ENCODE assay signal across 8 cellular contexts in the genomic region with DNA sequence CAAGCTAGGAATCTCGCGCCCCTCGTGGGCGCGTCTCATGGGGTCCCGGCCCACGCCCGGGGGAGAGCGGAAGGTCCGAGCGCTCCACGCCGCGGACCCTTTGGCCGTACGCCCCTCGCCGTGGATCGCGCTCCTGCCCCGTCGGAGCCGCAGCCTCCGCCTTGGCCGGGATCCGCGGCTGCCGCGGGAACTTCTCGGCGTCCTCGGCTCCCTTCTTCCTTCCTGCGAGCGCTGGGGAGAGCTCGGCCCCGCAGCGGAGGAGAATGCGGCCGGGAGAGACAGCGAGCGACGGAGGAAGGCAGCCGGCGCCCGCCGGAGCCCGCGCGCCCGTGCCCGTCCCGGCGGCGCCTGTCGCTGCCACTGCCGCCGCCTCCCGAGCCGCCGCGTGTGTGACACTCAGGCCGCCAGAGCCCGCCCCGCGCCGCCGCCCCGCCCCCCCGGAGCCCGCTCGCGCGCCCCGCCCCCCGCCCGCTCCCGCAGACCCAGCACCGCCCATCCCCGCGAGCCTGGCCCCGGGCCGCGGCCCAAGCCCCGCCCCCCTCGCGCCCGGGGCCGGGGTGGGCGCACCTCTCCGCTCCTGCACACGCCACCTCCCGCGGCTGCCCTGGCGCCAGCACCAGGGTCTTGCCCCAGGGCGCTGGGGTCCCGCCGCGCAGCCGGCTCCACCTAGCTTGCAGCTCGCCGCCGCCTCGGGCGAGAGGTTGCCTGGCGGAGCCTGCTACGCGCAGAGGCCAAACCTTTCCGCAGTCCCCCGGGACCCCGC. TPM values are rescaled to one million over a fixed set of nuclear protein-coding genes. Genes with fewer than 3 reads are reported as not detected.
DNase-seq lines count a peak whose midpoint lies in the region; ATAC-seq and TF ChIP-seq lines count a peak whose summit lies in the region.

A gene with protein sequence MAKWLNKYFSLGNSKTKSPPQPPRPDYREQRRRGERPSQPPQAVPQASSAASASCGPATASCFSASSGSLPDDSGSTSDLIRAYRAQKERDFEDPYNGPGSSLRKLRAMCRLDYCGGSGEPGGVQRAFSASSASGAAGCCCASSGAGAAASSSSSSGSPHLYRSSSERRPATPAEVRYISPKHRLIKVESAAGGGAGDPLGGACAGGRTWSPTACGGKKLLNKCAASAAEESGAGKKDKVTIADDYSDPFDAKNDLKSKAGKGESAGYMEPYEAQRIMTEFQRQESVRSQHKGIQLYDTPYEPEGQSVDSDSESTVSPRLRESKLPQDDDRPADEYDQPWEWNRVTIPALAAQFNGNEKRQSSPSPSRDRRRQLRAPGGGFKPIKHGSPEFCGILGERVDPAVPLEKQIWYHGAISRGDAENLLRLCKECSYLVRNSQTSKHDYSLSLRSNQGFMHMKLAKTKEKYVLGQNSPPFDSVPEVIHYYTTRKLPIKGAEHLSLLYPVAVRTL (minus strand): TSS at position 362 of the 763 bp plus-strand sequence. CDS start 582 bp downstream, outside the sequence.

- H3K9ac ChIP-seq in mesenchymal stem cell (ENCODE audit: low read length), result peak within 1 kb of the TSS; percentile 89

- H3K36me3 ChIP-seq in A673 (ENCODE audit: insufficient read depth, low read length, poor library complexity, severe bottlenecking) (no peaks in the 10 kb centered on the region), mesenchymal stem cell (ENCODE audit: control insufficient read depth in 1 of 2, insufficient read depth in 2 of 2, low read depth in 1 of 2, low read length in 2 of 2) (peaks cover 0 to 35% of the 10 kb centered on the region in 2 experiments)

- H2BK15ac ChIP-seq in mesenchymal stem cell (ENCODE audit: low read depth, poor library complexity, severe bottlenecking), result peak within 1 kb of the TSS; percentile 94

- peak within 1 kb of the TSS; percentile 93 for H2AFZ ChIP-seq in mesenchymal stem cell (ENCODE audit: low read depth, low read length)

- H3K4me1 ChIP-seq in A673 (ENCODE audit: insufficient read depth, low read length, poor library complexity, severe bottlenecking) (peaks cover 20% of the 10 kb centered on the region), mesenchymal stem cell (ENCODE audit: control insufficient read depth, insufficient read depth, low read depth, low read length) (peaks cover 20% of the 10 kb centered on the region)

- H3K27ac Mint-ChIP-seq in effector memory CD8-positive, alpha-beta T cell, result peak within 1 kb of the TSS; percentile 18 to 64

- under 1% methylated on average over 64 of the region's 110 CpGs for WGBS in mesenchymal stem cell

- H3K9me3 Mint-ChIP-seq in effector memory CD8-positive, alpha-beta T cell, result no peaks in the 10 kb centered on the region

- H4K8ac ChIP-seq in mesenchymal stem cell (ENCODE audit: low read length), result peak within 1 kb of the TSS; percentile 88

- no peaks in the 10 kb centered on the region for H3K9me3 ChIP-seq in A673 (ENCODE audit: low read depth, low read length, poor library complexity, severe bottlenecking)
- H3K9me3 ChIP-seq in mesenchymal stem cell (ENCODE audit: control insufficient read depth, low read length), result no peaks in the 10 kb centered on the region

- H2AK5ac ChIP-seq in mesenchymal stem cell (ENCODE audit: low read length, severe bottlenecking), result no peak within 1 kb of the TSS

- peak within 1 kb of the TSS in 1 of 2 experiments; percentile 66 for H3K23ac ChIP-seq in mesenchymal stem cell (ENCODE audit: low read length in 2 of 2)

- H3K4ac ChIP-seq in mesenchymal stem cell (ENCODE audit: low read depth in 1 of 2, low read length in 2 of 2), result peak within 1 kb of the TSS; percentile 84 to 94

- intact Hi-C loops in A673 (cut with micrococcal nuclease; ENCODE audit: unreplicated experiment), result loop anchor here (2.0 to 10.0 kb wide), 3 partner anchors 42 to 156 kb away; no protein-coding TSS in a partner anchor

- peak; percentile 60 for ATAC-seq in GM18867 (IDR thresholded peaks at IDR 0.05; ENCODE audit: unreplicated experiment)
- peak; percentile 31 for ATAC-seq in HG03108 (IDR thresholded peaks at IDR 0.05; ENCODE audit: unreplicated experiment)
- ATAC-seq in effector memory CD8-positive, alpha-beta T cell (replicated peaks), result peak; percentile 77

- CTCF ChIA-PET in A673 (lab: Charles Lee), result interaction anchor here (1.7 kb wide), 1 partner anchor 155 kb away, joined by 12 read pairs; no protein-coding TSS in a partner anchor

- H3K4me3 ChIP-seq in A673 (ENCODE audit: low read depth, low read length, poor library complexity, severe bottlenecking), result peak within 1 kb of the TSS; percentile 89
- H3K4me3 ChIP-seq in mesenchymal stem cell (ENCODE audit: insufficient read depth in 1 of 2, low read depth in 1 of 2, low read length in 2 of 2), result peak within 1 kb of the TSS; percentile 97 to 98

- H3K4me1 Mint-ChIP-seq in effector memory CD8-positive, alpha-beta T cell (ENCODE audit: low read depth in 2 of 2), result peaks cover 13 to 24% of the 10 kb centered on the region in 2 donors

- H3K79me1 ChIP-seq in mesenchymal stem cell (replicated peaks; ENCODE audit: low read length, poor library complexity, severe bottlenecking), result peaks cover 2% of the 10 kb centered on the region

- H3K27ac ChIP-seq in A673 (ENCODE audit: low read depth, low read length, poor library complexity, severe bottlenecking) (peak within 1 kb of the TSS; percentile 91), mesenchymal stem cell (ENCODE audit: low read length, poor library complexity, severe bottlenecking) (peak within 1 kb of the TSS; percentile 87)

- peaks cover 8% of the 10 kb centered on the region for H3K36me3 Mint-ChIP-seq in effector memory CD8-positive, alpha-beta T cell (ENCODE audit: insufficient read depth)

- DNase-seq in A673 (ENCODE audit: low spot score) (peak; percentile 87), NCI-H526 treated with DMSO at 0.1 percent for 48 hours (lab: John Stamatoyannopoulos, UW) (peak; percentile 56), mesenchymal stem cell (peak; percentile 67)
- peak; percentile 60 to 77 for DNase-seq in activated CD8-positive, alpha-beta memory T cell treated with anti-CD3 and anti-CD28 coated beads for 1 hour (ENCODE audit: extremely low read depth in 1 of 2, low read depth in 1 of 2)
- peak; percentile 58 to 62 (median 60) for DNase-seq in effector memory CD8-positive, alpha-beta T cell
- peak; percentile 65 for DNase-seq in stimulated activated CD8-positive, alpha-beta memory T cell treated with anti-CD3 and anti-CD28 coated beads, Interleukin-12 subunit alpha, Interleukin-12 subunit beta, amount 100 ng/mL, for 1 hour (ENCODE audit: low read depth)

- H3K27me3 Mint-ChIP-seq in effector memory CD8-positive, alpha-beta T cell, result peaks cover 20 to 32% of the 10 kb centered on the region in 2 donors

- H3K4me3 Mint-ChIP-seq in effector memory CD8-positive, alpha-beta T cell, result peak within 1 kb of the TSS; percentile 85 to 90

- H3K27me3 ChIP-seq in A673 (replicated peaks; ENCODE audit: insufficient read depth, low read depth, low read length, poor library complexity) (no peaks in the 10 kb centered on the region), mesenchymal stem cell (ENCODE audit: control insufficient read depth in 1 of 2, insufficient read depth in 1 of 2, low read length in 2 of 2) (no peaks in the 10 kb centered on the region)

- H3K18ac ChIP-seq in mesenchymal stem cell (ENCODE audit: low read depth in 1 of 2, low read length in 2 of 2), result peak within 1 kb of the TSS; percentile 98

- peak; percentile 50; the same call in 1 of the 2 replicates for TF ChIP-seq CTCF in A673 (conservative IDR thresholded peaks at IDR 0.05; ENCODE audit: low read depth, low read length)

- no TSS peak for BruUV-seq in A673 (replicated peaks; lab: Mats Ljungman, UMichigan)

- peak within 1 kb of the TSS; percentile 76 for H4K91ac ChIP-seq in mesenchymal stem cell (ENCODE audit: low read length)

- POLR2A ChIA-PET in A673 (lab: Charles Lee; ENCODE audit: low non-redundant PET), result no interaction called here

- H2BK5ac ChIP-seq in mesenchymal stem cell (ENCODE audit: low read depth, low read length, poor library complexity, severe bottlenecking), result peak within 1 kb of the TSS; percentile 87

- H3K4me2 ChIP-seq in mesenchymal stem cell (ENCODE audit: low read length, poor library complexity, severe bottlenecking), result peak within 1 kb of the TSS; percentile 96

- H2BK12ac ChIP-seq in mesenchymal stem cell (ENCODE audit: low read length in 2 of 2), result peak within 1 kb of the TSS; percentile 40 to 92

- peak within 1 kb of the TSS; percentile 87 for H2BK120ac ChIP-seq in mesenchymal stem cell (ENCODE audit: low read depth, low read length)

- peak within 1 kb of the TSS; percentile 92 to 100 for H3K14ac ChIP-seq in mesenchymal stem cell (ENCODE audit: low read length in 2 of 2)

RNA-seq across cellular contexts. Expression of the gene that starts here (rescaled TPM):
- 14.7 and 20.7 TPM in 2 replicates for total RNA-seq in A673 (2021)
- polyA plus RNA-seq in mesenchymal stem cell (2013, experiment 1 of 2), result 18.4 TPM
- 17.9 TPM for polyA plus RNA-seq in mesenchymal stem cell (2013, experiment 2 of 2)

Comparison
In these comparisons a context has a peak if more than half of its experiments do, and no peak if none do; other contexts are left out.
1. Peak in every context shown above with its lines: DNase-seq, ATAC-seq, H3K4me3 ChIP-seq and H3K27ac ChIP-seq.